ENCODE assay signal across 17 cellular contexts in the genomic region with DNA sequence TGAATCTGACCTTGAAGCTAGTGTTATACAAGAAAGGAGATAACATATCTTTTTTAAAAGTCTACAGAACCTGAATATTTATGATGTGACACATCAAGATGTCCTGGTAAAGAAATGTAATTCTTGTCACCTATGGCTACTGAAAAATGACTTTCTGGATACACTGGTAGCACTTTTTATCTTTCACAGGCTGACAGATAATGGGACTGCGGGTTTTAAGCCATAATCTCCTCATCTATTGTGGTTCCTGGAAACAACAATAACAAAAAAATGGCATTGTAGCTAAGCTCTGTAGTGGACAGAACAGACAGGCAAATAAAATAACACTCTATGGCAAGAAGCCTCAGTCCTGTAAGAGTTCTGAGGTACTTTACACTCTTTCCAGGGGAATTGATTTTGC.
"Had no signal": no experiment of that assay in that cellular context is flagged by ENCODE, and none has a peak within 500 bp of the region (broad histone marks: within the 10 kb centered on the region; RNA-seq: fewer than 3 reads in every experiment).

No MANE protein-coding gene starts in this region.

- H3K36me3 ChIP-seq: lower lobe of right lung, neutrophil, pancreas, right atrium auricular region, sigmoid colon, spleen, suprapubic skin, upper lobe of left lung had no signal

- ATAC-seq: left ventricle myocardium superior; lower lobe of right lung; natural killer cell treated with Interleukin-12 subunit alpha and Interleukin-12 subunit beta and Interleukin-15 and Interleukin-18, amount 100 ng/mL, for 72 hours; pancreas; stimulated activated naive B cell treated with anti-CD40 and anti-IgM and Interleukin-4, amounts not matched to agents 10 μg/mL and 1 μg/mL and 100 μg/mL, for 72 hours had no signal

- H3K4me1 ChIP-seq: lower lobe of right lung, pancreas, right atrium auricular region, sigmoid colon, spleen, suprapubic skin had no signal

- H3K27ac ChIP-seq: lower lobe of right lung, neutrophil, pancreas, right atrium auricular region, sigmoid colon, spleen, suprapubic skin, upper lobe of left lung had no signal

- DNase-seq: caudate nucleus; cerebellar nuclear complex; effector CD8-positive, alpha-beta T cell; endodermal cell; left ventricle myocardium superior; lower lobe of right lung; naive B cell; pancreas; sigmoid colon; spleen; stimulated activated CD4-positive, alpha-beta T cell treated with anti-CD3 and anti-CD28 coated beads, Interleukin-4, amount 100 ng/mL, for 4 hours; stimulated activated naive B cell treated with anti-CD40 and anti-IgM and Interleukin-4, amounts not matched to agents 10 μg/mL and 1 μg/mL and 100 μg/mL, for 72 hours had no signal

- H3K4me3 ChIP-seq: lower lobe of right lung, pancreas, right atrium auricular region, sigmoid colon, spleen, suprapubic skin, upper lobe of left lung had no signal

- H3K27me3 ChIP-seq: neutrophil, pancreas, right atrium auricular region, sigmoid colon, spleen, suprapubic skin, upper lobe of left lung had no signal

- H3K9me3 ChIP-seq: lower lobe of right lung, neutrophil, pancreas, right atrium auricular region, sigmoid colon, spleen, suprapubic skin, upper lobe of left lung had no signal
